ENCODE assay signal across 12 cellular contexts in the genomic region with DNA sequence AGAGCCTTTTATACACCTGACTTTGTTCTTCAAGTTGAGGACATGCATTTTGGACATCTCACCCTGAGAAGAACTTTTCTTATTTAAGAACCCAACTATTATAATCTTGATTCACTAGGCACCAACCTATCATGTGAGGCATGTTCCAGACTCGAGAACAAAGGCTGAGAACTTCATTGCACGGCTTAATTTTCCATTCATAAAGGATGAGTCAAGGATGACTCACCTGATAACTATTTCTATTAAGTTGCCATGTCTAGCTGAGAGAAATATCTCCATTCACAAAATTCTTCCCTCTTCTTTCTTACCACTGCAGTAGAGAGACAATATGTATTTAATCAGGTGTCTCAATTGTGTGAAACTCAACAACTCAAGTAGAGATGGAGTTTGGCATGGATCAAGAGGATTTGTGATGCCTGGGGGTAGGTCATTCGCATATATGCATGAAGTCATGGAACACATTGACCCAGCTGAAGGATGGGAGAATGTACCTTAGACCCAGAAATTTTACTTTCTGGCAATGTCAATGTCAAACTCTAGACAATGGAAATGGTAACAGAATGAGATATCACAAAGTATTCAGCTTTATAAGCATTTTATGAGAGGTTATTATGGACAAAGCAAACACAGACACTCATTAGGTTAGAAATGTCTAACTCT.
DNase-seq lines count a peak whose midpoint lies in the region; ATAC-seq, FAIRE-seq and TF ChIP-seq lines count a peak whose summit lies in the region.
"Had no signal": no experiment of that assay in that cellular context is flagged by ENCODE, and none has a peak within 500 bp of the region (broad histone marks: within the 10 kb centered on the region; RNA-seq: fewer than 3 reads in every experiment).

No MANE protein-coding gene starts in this region.

- H3K9me1 ChIP-seq in IMR-90 (ENCODE audit: insufficient read depth, low read length) (peaks cover 5% of the 10 kb centered on the region), K562 (ENCODE audit: control insufficient read depth, insufficient read depth, low read length) (no peaks in the 10 kb centered on the region), keratinocyte (ENCODE audit: control insufficient read depth, extremely low read depth, insufficient read depth, low read length) (no peaks in the 10 kb centered on the region)

- peak overlapping the region; percentile 93 for H2AK5ac ChIP-seq in IMR-90 (ENCODE audit: low read depth, low read length)

- no peak overlapping the region for H3K4me3 Mint-ChIP-seq in endothelial cell (ENCODE audit: unreplicated experiment)
- H3K4me3 Mint-ChIP-seq: activated T-cell treated with anti-CD3 and anti-CD28 coated beads, Interleukin-2, amount 50 U/mL, for 72 hours had no signal

- TF ChIP-seq POLR2A in IMR-90 (IDR thresholded peaks at IDR 0.05; ENCODE audit: low read depth, low read length), result no peak
- no peak for TF ChIP-seq POLR2A in K562 (conservative IDR thresholded peaks at IDR 0.05)
- TF ChIP-seq POLR2A in upper lobe of left lung (IDR thresholded peaks at IDR 0.05), result no peak

- in situ Hi-C loops in IMR-90 (cut with MboI; ENCODE audit: low sequenced_read_pairs) (no loop called here), K562 (cut with MboI) (no loop called here)

- H4K5ac ChIP-seq in IMR-90 (ENCODE audit: low read depth, low read length), result no peak overlapping the region; the same call in 1 of the 2 replicates

- peaks cover 0 to 7% of the 10 kb centered on the region in 2 experiments; a peak in 1 of 4 replicates for H3K79me1 ChIP-seq in IMR-90 (ENCODE audit: low read depth in 1 of 2, low read length in 2 of 2)

- H3K36me3 ChIP-seq in IMR-90 (ENCODE audit: control insufficient read depth, insufficient read depth, low read length) (no peaks in the 10 kb centered on the region), K562 (ENCODE audit: control insufficient read depth, insufficient read depth, low read length) (no peaks in the 10 kb centered on the region), keratinocyte (ENCODE audit: control insufficient read depth in 2 of 2, extremely low read depth in 1 of 2, insufficient read depth in 2 of 2, low read length in 2 of 2) (no peaks in the 10 kb centered on the region), upper lobe of left lung (no peaks in the 10 kb centered on the region)

- no peaks in the 10 kb centered on the region for H3K9me3 Mint-ChIP-seq in endothelial cell (ENCODE audit: unreplicated experiment)

- H3K4me1 ChIP-seq in IMR-90 (ENCODE audit: control insufficient read depth, insufficient read depth, low read length), result peaks cover 5% of the 10 kb centered on the region; the same call in 1 of the 2 replicates
- H3K4me1 ChIP-seq in K562 (replicated peaks in 1 of 2; ENCODE audit: control insufficient read depth in 2 of 2, insufficient read depth in 2 of 2, low read length in 2 of 2), result no peaks in the 10 kb centered on the region
- peaks cover 29% of the 10 kb centered on the region for H3K4me1 ChIP-seq in keratinocyte (ENCODE audit: control insufficient read depth, extremely low read depth, insufficient read depth, low read length)
- no peaks in the 10 kb centered on the region for H3K4me1 ChIP-seq in upper lobe of left lung
- H3K4me1 ChIP-seq: parathyroid adenoma had no signal

- peak overlapping the region; percentile 80; the same call in 1 of the 2 replicates for H3K4ac ChIP-seq in IMR-90 (ENCODE audit: low read depth, low read length)

- H3K4me3 ChIP-seq in IMR-90 (ENCODE audit: insufficient read depth, low read depth, low read length), result no peak overlapping the region
- no peak overlapping the region for H3K4me3 ChIP-seq in K562
- H3K4me3 ChIP-seq in keratinocyte (ENCODE audit: control insufficient read depth in 2 of 3, extremely low read depth in 1 of 3, insufficient read depth in 2 of 3, low read depth in 1 of 3, low read length in 3 of 3), result peak overlapping the region in 1 of 3 experiments; percentile 6
- H3K4me3 ChIP-seq in upper lobe of left lung, result no peak overlapping the region

- dilution Hi-C loops in IMR-90 (cut with HindIII; ENCODE audit: low sequenced_read_pairs, unreplicated experiment), result no loop called here
- dilution Hi-C loops in keratinocyte (cut with MboI; ENCODE audit: extremely low pct_ligation_motif_present, low sequenced_read_pairs), result no loop called here

- H3K9me3 ChIP-seq in IMR-90 (ENCODE audit: control insufficient read depth, insufficient read depth, low read length), result no peaks in the 10 kb centered on the region; the same call in 1 of the 2 replicates
- H3K9me3 ChIP-seq in K562 (replicated peaks; ENCODE audit: control insufficient read depth, insufficient read depth, low read depth, low read length), result no peaks in the 10 kb centered on the region
- peaks cover 2% of the 10 kb centered on the region for H3K9me3 ChIP-seq in keratinocyte (ENCODE audit: control insufficient read depth, low read depth, low read length)
- H3K9me3 ChIP-seq in upper lobe of left lung, result no peaks in the 10 kb centered on the region

- no peaks in the 10 kb centered on the region for H3K79me2 ChIP-seq in K562 (ENCODE audit: control insufficient read depth, insufficient read depth, low read length)
- H3K79me2 ChIP-seq in keratinocyte (ENCODE audit: control insufficient read depth, insufficient read depth, low read length), result no peaks in the 10 kb centered on the region
- H3K79me2 ChIP-seq: parathyroid adenoma had no signal

- POLR2A ChIA-PET in IMR-90 (lab: Charles Lee; ENCODE audit: unreplicated experiment) (no interaction called here), K562 (lab: Yijun Ruan, JAX) (no interaction called here)

- no peak overlapping the region for H2AFZ ChIP-seq in IMR-90 (replicated peaks; ENCODE audit: low read length, poor library complexity)
- H2AFZ ChIP-seq in K562 (ENCODE audit: low read depth, low read length), result no peak overlapping the region
- no peak overlapping the region for H2AFZ ChIP-seq in keratinocyte (ENCODE audit: control insufficient read depth, low read length)
- H2AFZ ChIP-seq: parathyroid adenoma had no signal

- DNase-seq in AG08395 (ENCODE audit: low spot score) (peak; percentile 80), IMR-90 (peak; percentile 95), K562 (ENCODE audit: extremely low read depth in 1 of 4, low spot score in 3 of 4) (no peak), keratinocyte (ENCODE audit: low read depth, low spot score) (peak; percentile 79), GOT3 (lab: John Stamatoyannopoulos, UW) (no peak), upper lobe of left lung (no peak), endothelial cell (ENCODE audit: low spot score) (no peak)
- DNase-seq: activated T-cell treated with anti-CD3 and anti-CD28 coated beads, Interleukin-2, amount 50 U/mL, for 72 hours; islet precursor cell; NCI-H82 had no signal

- no peak overlapping the region for H3K4me2 ChIP-seq in IMR-90 (ENCODE audit: low read depth, low read length)
- H3K4me2 ChIP-seq in K562 (ENCODE audit: insufficient read depth, low read length), result no peak overlapping the region
- H3K4me2 ChIP-seq in keratinocyte (ENCODE audit: control insufficient read depth, extremely low read depth, insufficient read depth, low read depth, low read length), result peak overlapping the region; percentile 60

- no peak for FAIRE-seq in K562 (lab: Jason Lieb, UNC)
- FAIRE-seq in keratinocyte (lab: Jason Lieb, UNC), result peak; percentile 84

- ATAC-seq in IMR-90 (ENCODE audit: low read depth) (peak; percentile 82), K562 (no peak), upper lobe of left lung (ENCODE audit: low FRiP score in 2 of 2) (no peak), GM18873 (IDR thresholded peaks at IDR 0.05; ENCODE audit: low FRiP score, unreplicated experiment) (no peak)
- ATAC-seq: activated T-cell treated with anti-CD3 and anti-CD28 coated beads, Interleukin-2, amount 50 U/mL, for 72 hours had no signal

- intact Hi-C loops in IMR-90 (cut with micrococcal nuclease), result loop anchor here (2.0 kb wide), 1 partner anchor 32 kb away; no protein-coding TSS in a partner anchor
- intact Hi-C loops in K562 (cut with micrococcal nuclease), result no loop called here

- H3K27me3 Mint-ChIP-seq in endothelial cell (ENCODE audit: unreplicated experiment), result no peaks in the 10 kb centered on the region

- H3K18ac ChIP-seq in IMR-90 (ENCODE audit: low read depth, low read length), result peak overlapping the region; percentile 90; the same call in 1 of the 2 replicates

- TF ChIP-seq CTCF in IMR-90 (conservative IDR thresholded peaks at IDR 0.05; ENCODE audit: low read depth, low read length) (no peak), K562 (IDR thresholded peaks at IDR 0.05 in 2 of 3, conservative IDR thresholded peaks at IDR 0.05 in 1 of 3; ENCODE audit: insufficient read depth in 2 of 3, low read depth in 1 of 3, low read length in 3 of 3) (no peak), keratinocyte (optimal IDR thresholded peaks at IDR 0.05 in 1 of 3, IDR thresholded peaks at IDR 0.05 in 1 of 3, conservative IDR thresholded peaks at IDR 0.05 in 1 of 3; ENCODE audit: extremely low read depth in 1 of 3, insufficient read depth in 2 of 3, low read length in 3 of 3) (no peak), upper lobe of left lung (IDR thresholded peaks at IDR 0.05) (no peak), endothelial cell (IDR thresholded peaks at IDR 0.05; ENCODE audit: unreplicated experiment) (no peak)

- H3K27me3 ChIP-seq in IMR-90 (ENCODE audit: control insufficient read depth, insufficient read depth, low read length) (no peaks in the 10 kb centered on the region), K562 (ENCODE audit: control insufficient read depth in 2 of 2, insufficient read depth in 2 of 2, low read length in 2 of 2) (no peaks in the 10 kb centered on the region), keratinocyte (ENCODE audit: control insufficient read depth, extremely low read depth, insufficient read depth, low read length) (no peaks in the 10 kb centered on the region), upper lobe of left lung (no peaks in the 10 kb centered on the region)

- no peak overlapping the region for H2AK9ac ChIP-seq in IMR-90 (replicated peaks; ENCODE audit: low read depth, low read length, poor library complexity)

- H2BK5ac ChIP-seq in IMR-90 (ENCODE audit: low read depth, low read length, poor library complexity, severe bottlenecking), result peak overlapping the region; percentile 92

- H2BK120ac ChIP-seq in IMR-90 (ENCODE audit: low read depth, low read length), result peak overlapping the region; percentile 95

- peak overlapping the region; percentile 43; the same call in 1 of the 2 replicates for H3K23ac ChIP-seq in IMR-90 (ENCODE audit: low read depth, low read length)

- H2BK15ac ChIP-seq in IMR-90 (ENCODE audit: low read depth, low read length), result peak overlapping the region; percentile 89

- H3K36me3 Mint-ChIP-seq in endothelial cell (ENCODE audit: low read depth, unreplicated experiment), result no peaks in the 10 kb centered on the region

- no peak overlapping the region; the same call in 1 of the 2 replicates for H3K27ac ChIP-seq in IMR-90 (ENCODE audit: insufficient read depth, low read length)
- H3K27ac ChIP-seq in K562 (ENCODE audit: extremely low read depth, low read depth, low read length), result no peak overlapping the region
- peak overlapping the region; percentile 53 for H3K27ac ChIP-seq in keratinocyte (ENCODE audit: control insufficient read depth, insufficient read depth, low read length)
- no peak overlapping the region for H3K27ac ChIP-seq in upper lobe of left lung
- H3K27ac ChIP-seq: parathyroid adenoma had no signal

- peaks cover 2% of the 10 kb centered on the region for H3K4me1 Mint-ChIP-seq in endothelial cell (ENCODE audit: unreplicated experiment)

- H3K14ac ChIP-seq in IMR-90 (replicated peaks; ENCODE audit: low read depth, low read length), result peak overlapping the region; percentile 91

- H3K56ac ChIP-seq in IMR-90 (ENCODE audit: extremely low read depth, insufficient read depth, low read length), result no peak overlapping the region

- peak overlapping the region; percentile 82 for H4K91ac ChIP-seq in IMR-90 (ENCODE audit: insufficient read depth, low read depth, low read length)

- TF ChIP-seq RAD21 in IMR-90 (IDR thresholded peaks at IDR 0.05; ENCODE audit: low read length), result no peak
- TF ChIP-seq RAD21 in K562 (CRISPR knock-in tag; conservative IDR thresholded peaks at IDR 0.05 in 1 of 2, IDR thresholded peaks at IDR 0.05 in 1 of 2), result no peak

- peak overlapping the region; percentile 47 to 86; a peak in 3 of 4 replicates for H4K8ac ChIP-seq in IMR-90 (ENCODE audit: low read depth in 2 of 2, low read length in 2 of 2)

- TF ChIP-seq EP300 in K562 (IDR thresholded peaks at IDR 0.05; ENCODE audit: low read length) (no peak), upper lobe of left lung (IDR thresholded peaks at IDR 0.05) (no peak)

- CTCF ChIA-PET in IMR-90 (lab: Yijun Ruan, JAX), result no interaction called here
- CTCF ChIA-PET in K562 (lab: Yijun Ruan, JAX; ENCODE audit: low intra/inter-chr PET ratio), result no interaction called here

- WGBS in IMR-90 (ENCODE audit: extremely low coverage in 2 of 2, insufficient read length in 1 of 2), 2 experiments, result no CpG with 5 or more reads among the region's 3 CpGs
- WGBS in K562 (ENCODE audit: insufficient coverage, low coverage, missing lambda C conversion rate), result 0% methylated on average over 3 of the region's 3 CpGs
- WGBS in upper lobe of left lung, 2 donors, result 71 to 75% methylated on average over 3 of the region's 3 CpGs

- H3K9ac ChIP-seq in IMR-90 (ENCODE audit: low read depth, low read length) (no peak overlapping the region), K562 (ENCODE audit: insufficient read depth in 1 of 2, low read depth in 2 of 2, low read length in 2 of 2) (no peak overlapping the region), keratinocyte (ENCODE audit: control insufficient read depth, extremely low read depth, insufficient read depth, low read length) (no peak overlapping the region)
- H3K9ac ChIP-seq: parathyroid adenoma had no signal

- BruUV-seq in IMR-90 (replicated peaks; lab: Mats Ljungman, UMichigan) (no TSS peak), K562 (replicated peaks; lab: Mats Ljungman, UMichigan) (no TSS peak)

- H3K27ac Mint-ChIP-seq in endothelial cell (ENCODE audit: unreplicated experiment), result no peak overlapping the region
- H3K27ac Mint-ChIP-seq: activated T-cell treated with anti-CD3 and anti-CD28 coated beads, Interleukin-2, amount 50 U/mL, for 72 hours had no signal

- H4K20me1 ChIP-seq in IMR-90 (ENCODE audit: insufficient read depth, low read length) (no peaks in the 10 kb centered on the region), K562 (replicated peaks; ENCODE audit: control insufficient read depth, insufficient read depth, low read length) (no peaks in the 10 kb centered on the region), keratinocyte (ENCODE audit: control insufficient read depth, extremely low read depth, insufficient read depth, low read length) (no peaks in the 10 kb centered on the region)

- H2BK20ac ChIP-seq in IMR-90 (ENCODE audit: low read depth, low read length), result peak overlapping the region; percentile 98

Comparison
In these comparisons a context has a peak if more than half of its experiments do, and no peak if none do; other contexts are left out.
1. DNase-seq: peak in AG08395 (single experiment), IMR-90 (single experiment) and keratinocyte (single experiment); none in K562 (0 of 4), GOT3 (single experiment), upper lobe of left lung (0 of 2) and endothelial cell (single experiment).